ENCODE assay signal across 1 cellular context in the genomic region with DNA sequence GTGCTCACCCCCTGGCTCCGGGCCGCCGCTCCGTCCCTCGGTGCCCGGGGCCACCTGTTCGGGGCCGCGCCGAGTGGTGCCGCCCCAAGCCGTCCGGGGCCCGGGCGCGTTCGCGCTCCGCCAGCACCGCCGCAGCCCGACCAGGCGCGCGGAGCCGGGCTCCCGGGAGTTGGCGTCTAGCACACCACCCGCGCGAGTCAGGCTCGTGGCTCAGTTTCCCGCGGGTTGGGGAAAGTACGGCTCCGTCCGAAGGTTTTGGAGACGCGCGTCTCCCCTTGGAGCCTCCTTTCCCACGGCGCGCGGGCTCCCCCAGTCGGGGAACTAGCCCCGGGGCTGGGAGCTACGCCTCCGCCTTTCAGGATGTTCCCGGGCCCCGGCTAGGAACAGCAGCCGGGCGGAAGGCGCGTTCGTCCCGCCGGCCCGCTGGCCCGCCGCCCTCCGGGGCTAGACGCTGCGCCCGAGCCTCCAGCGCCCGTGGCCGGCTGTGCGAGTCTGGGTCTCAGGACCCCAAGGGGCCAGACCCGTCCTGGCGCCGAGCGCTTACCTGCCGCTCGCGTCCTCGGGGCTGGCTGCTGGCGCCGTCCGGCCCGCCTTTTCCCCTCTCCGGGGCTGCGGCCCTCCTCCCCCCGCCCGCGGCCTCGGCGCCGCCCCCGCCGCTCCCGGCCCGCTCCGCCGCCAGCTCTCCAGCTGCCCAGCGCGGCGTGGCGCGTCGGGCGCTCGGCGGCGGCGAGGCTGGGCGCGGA.
TF ChIP-seq lines count a peak whose summit lies in the region.

A gene with protein sequence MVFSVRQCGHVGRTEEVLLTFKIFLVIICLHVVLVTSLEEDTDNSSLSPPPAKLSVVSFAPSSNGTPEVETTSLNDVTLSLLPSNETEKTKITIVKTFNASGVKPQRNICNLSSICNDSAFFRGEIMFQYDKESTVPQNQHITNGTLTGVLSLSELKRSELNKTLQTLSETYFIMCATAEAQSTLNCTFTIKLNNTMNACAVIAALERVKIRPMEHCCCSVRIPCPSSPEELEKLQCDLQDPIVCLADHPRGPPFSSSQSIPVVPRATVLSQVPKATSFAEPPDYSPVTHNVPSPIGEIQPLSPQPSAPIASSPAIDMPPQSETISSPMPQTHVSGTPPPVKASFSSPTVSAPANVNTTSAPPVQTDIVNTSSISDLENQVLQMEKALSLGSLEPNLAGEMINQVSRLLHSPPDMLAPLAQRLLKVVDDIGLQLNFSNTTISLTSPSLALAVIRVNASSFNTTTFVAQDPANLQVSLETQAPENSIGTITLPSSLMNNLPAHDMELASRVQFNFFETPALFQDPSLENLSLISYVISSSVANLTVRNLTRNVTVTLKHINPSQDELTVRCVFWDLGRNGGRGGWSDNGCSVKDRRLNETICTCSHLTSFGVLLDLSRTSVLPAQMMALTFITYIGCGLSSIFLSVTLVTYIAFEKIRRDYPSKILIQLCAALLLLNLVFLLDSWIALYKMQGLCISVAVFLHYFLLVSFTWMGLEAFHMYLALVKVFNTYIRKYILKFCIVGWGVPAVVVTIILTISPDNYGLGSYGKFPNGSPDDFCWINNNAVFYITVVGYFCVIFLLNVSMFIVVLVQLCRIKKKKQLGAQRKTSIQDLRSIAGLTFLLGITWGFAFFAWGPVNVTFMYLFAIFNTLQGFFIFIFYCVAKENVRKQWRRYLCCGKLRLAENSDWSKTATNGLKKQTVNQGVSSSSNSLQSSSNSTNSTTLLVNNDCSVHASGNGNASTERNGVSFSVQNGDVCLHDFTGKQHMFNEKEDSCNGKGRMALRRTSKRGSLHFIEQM (minus strand): TSS at position 571 of the 743 bp plus-strand sequence. CDS start 53,634 bp downstream, outside the sequence.

TF ChIP-seq in HepG2, 621 proteins besides CTCF, POLR2A, EP300 and RAD21:
- TF ChIP-seq KAT8 (CRISPR knock-in tag; IDR thresholded peaks at IDR 0.05), result no peak
- TF ChIP-seq HNRNPLL (IDR thresholded peaks at IDR 0.05; ENCODE audit: low read depth, low read length, poor library complexity, severe bottlenecking), result peak; percentile 19
- TF ChIP-seq TGIF2 (CRISPR knock-in tag; IDR thresholded peaks at IDR 0.05), result no peak
- peak; percentile 58; the same call in 1 of the 2 replicates for TF ChIP-seq ZNF777 (CRISPR knock-in tag; IDR thresholded peaks at IDR 0.05)
- TF ChIP-seq STAG1 (CRISPR knock-in tag; IDR thresholded peaks at IDR 0.05), result peak; percentile 41
- TF ChIP-seq, protein P1, sequence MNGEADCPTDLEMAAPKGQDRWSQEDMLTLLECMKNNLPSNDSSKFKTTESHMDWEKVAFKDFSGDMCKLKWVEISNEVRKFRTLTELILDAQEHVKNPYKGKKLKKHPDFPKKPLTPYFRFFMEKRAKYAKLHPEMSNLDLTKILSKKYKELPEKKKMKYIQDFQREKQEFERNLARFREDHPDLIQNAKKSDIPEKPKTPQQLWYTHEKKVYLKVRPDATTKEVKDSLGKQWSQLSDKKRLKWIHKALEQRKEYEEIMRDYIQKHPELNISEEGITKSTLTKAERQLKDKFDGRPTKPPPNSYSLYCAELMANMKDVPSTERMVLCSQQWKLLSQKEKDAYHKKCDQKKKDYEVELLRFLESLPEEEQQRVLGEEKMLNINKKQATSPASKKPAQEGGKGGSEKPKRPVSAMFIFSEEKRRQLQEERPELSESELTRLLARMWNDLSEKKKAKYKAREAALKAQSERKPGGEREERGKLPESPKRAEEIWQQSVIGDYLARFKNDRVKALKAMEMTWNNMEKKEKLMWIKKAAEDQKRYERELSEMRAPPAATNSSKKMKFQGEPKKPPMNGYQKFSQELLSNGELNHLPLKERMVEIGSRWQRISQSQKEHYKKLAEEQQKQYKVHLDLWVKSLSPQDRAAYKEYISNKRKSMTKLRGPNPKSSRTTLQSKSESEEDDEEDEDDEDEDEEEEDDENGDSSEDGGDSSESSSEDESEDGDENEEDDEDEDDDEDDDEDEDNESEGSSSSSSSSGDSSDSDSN (CRISPR knock-in tag; IDR thresholded peaks at IDR 0.05), result peak; percentile 29; the same call in 1 of the 2 replicates
- TF ChIP-seq, protein P2, sequence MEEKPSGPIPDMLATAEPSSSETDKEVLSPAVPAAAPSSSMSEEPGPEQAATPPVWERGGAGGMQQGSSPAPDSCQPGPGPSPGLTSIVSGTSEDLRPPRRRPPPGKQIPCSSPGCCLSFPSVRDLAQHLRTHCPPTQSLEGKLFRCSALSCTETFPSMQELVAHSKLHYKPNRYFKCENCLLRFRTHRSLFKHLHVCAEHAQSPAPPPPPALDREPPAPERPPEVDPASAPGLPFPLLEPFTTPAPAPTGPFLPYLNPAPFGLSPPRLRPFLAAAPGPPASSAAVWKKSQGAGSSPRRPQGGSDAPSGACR (CRISPR knock-in tag; IDR thresholded peaks at IDR 0.05), result no peak
- TF ChIP-seq ZKSCAN5 (CRISPR knock-in tag; IDR thresholded peaks at IDR 0.05), result no peak
- TF ChIP-seq ZNF484 (CRISPR knock-in tag; IDR thresholded peaks at IDR 0.05; ENCODE audit: borderline replicate concordance, low read depth), result no peak
- no peak for TF ChIP-seq ZMYM2 (CRISPR knock-in tag; IDR thresholded peaks at IDR 0.05)
- TF ChIP-seq DR1 (CRISPR knock-in tag; IDR thresholded peaks at IDR 0.05), result no peak
- no peak for TF ChIP-seq REPIN1 (CRISPR knock-in tag; IDR thresholded peaks at IDR 0.05; ENCODE audit: borderline replicate concordance, low read depth)
- TF ChIP-seq, protein P3, sequence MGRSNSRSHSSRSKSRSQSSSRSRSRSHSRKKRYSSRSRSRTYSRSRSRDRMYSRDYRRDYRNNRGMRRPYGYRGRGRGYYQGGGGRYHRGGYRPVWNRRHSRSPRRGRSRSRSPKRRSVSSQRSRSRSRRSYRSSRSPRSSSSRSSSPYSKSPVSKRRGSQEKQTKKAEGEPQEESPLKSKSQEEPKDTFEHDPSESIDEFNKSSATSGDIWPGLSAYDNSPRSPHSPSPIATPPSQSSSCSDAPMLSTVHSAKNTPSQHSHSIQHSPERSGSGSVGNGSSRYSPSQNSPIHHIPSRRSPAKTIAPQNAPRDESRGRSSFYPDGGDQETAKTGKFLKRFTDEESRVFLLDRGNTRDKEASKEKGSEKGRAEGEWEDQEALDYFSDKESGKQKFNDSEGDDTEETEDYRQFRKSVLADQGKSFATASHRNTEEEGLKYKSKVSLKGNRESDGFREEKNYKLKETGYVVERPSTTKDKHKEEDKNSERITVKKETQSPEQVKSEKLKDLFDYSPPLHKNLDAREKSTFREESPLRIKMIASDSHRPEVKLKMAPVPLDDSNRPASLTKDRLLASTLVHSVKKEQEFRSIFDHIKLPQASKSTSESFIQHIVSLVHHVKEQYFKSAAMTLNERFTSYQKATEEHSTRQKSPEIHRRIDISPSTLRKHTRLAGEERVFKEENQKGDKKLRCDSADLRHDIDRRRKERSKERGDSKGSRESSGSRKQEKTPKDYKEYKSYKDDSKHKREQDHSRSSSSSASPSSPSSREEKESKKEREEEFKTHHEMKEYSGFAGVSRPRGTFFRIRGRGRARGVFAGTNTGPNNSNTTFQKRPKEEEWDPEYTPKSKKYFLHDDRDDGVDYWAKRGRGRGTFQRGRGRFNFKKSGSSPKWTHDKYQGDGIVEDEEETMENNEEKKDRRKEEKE (IDR thresholded peaks at IDR 0.05), result no peak
- TF ChIP-seq, protein P4, sequence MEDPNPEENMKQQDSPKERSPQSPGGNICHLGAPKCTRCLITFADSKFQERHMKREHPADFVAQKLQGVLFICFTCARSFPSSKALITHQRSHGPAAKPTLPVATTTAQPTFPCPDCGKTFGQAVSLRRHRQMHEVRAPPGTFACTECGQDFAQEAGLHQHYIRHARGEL (CRISPR knock-in tag; IDR thresholded peaks at IDR 0.05), result no peak
- TF ChIP-seq KAT7 (CRISPR knock-in tag; IDR thresholded peaks at IDR 0.05; ENCODE audit: borderline replicate concordance), result no peak
- TF ChIP-seq KLF11 (CRISPR knock-in tag; IDR thresholded peaks at IDR 0.05), result no peak
- no peak for TF ChIP-seq NFIC (IDR thresholded peaks at IDR 0.05; ENCODE audit: low read length)
- no peak for TF ChIP-seq BCL6 (CRISPR knock-in tag; IDR thresholded peaks at IDR 0.05)
- TF ChIP-seq, protein P5, sequence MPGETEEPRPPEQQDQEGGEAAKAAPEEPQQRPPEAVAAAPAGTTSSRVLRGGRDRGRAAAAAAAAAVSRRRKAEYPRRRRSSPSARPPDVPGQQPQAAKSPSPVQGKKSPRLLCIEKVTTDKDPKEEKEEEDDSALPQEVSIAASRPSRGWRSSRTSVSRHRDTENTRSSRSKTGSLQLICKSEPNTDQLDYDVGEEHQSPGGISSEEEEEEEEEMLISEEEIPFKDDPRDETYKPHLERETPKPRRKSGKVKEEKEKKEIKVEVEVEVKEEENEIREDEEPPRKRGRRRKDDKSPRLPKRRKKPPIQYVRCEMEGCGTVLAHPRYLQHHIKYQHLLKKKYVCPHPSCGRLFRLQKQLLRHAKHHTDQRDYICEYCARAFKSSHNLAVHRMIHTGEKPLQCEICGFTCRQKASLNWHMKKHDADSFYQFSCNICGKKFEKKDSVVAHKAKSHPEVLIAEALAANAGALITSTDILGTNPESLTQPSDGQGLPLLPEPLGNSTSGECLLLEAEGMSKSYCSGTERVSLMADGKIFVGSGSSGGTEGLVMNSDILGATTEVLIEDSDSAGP (CRISPR knock-in tag; IDR thresholded peaks at IDR 0.05; ENCODE audit: borderline replicate concordance), result no peak
- TF ChIP-seq NBN (conservative IDR thresholded peaks at IDR 0.05), result no peak
- TF ChIP-seq, protein P6, sequence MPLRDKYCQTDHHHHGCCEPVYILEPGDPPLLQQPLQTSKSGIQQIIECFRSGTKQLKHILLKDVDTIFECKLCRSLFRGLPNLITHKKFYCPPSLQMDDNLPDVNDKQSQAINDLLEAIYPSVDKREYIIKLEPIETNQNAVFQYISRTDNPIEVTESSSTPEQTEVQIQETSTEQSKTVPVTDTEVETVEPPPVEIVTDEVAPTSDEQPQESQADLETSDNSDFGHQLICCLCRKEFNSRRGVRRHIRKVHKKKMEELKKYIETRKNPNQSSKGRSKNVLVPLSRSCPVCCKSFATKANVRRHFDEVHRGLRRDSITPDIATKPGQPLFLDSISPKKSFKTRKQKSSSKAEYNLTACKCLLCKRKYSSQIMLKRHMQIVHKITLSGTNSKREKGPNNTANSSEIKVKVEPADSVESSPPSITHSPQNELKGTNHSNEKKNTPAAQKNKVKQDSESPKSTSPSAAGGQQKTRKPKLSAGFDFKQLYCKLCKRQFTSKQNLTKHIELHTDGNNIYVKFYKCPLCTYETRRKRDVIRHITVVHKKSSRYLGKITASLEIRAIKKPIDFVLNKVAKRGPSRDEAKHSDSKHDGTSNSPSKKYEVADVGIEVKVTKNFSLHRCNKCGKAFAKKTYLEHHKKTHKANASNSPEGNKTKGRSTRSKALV (CRISPR knock-in tag; IDR thresholded peaks at IDR 0.05), result peak; percentile 83; the same call in 1 of the 2 replicates
- TF ChIP-seq, protein P7, sequence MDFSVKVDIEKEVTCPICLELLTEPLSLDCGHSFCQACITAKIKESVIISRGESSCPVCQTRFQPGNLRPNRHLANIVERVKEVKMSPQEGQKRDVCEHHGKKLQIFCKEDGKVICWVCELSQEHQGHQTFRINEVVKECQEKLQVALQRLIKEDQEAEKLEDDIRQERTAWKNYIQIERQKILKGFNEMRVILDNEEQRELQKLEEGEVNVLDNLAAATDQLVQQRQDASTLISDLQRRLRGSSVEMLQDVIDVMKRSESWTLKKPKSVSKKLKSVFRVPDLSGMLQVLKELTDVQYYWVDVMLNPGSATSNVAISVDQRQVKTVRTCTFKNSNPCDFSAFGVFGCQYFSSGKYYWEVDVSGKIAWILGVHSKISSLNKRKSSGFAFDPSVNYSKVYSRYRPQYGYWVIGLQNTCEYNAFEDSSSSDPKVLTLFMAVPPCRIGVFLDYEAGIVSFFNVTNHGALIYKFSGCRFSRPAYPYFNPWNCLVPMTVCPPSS (IDR thresholded peaks at IDR 0.05), result no peak
- TF ChIP-seq ZSCAN9 (CRISPR knock-in tag; IDR thresholded peaks at IDR 0.05; ENCODE audit: borderline replicate concordance), result no peak
- no peak for TF ChIP-seq RBAK (CRISPR knock-in tag; IDR thresholded peaks at IDR 0.05)
- TF ChIP-seq, protein P8, sequence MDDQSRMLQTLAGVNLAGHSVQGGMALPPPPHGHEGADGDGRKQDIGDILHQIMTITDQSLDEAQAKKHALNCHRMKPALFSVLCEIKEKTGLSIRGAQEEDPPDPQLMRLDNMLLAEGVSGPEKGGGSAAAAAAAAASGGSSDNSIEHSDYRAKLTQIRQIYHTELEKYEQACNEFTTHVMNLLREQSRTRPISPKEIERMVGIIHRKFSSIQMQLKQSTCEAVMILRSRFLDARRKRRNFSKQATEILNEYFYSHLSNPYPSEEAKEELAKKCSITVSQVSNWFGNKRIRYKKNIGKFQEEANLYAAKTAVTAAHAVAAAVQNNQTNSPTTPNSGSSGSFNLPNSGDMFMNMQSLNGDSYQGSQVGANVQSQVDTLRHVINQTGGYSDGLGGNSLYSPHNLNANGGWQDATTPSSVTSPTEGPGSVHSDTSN (CRISPR knock-in tag; IDR thresholded peaks at IDR 0.05; ENCODE audit: borderline replicate concordance), result no peak
- TF ChIP-seq ZNF660 (CRISPR knock-in tag; IDR thresholded peaks at IDR 0.05; ENCODE audit: borderline replicate concordance, low read depth), result no peak
- no peak for TF ChIP-seq ZIK1 (CRISPR knock-in tag; IDR thresholded peaks at IDR 0.05; ENCODE audit: borderline replicate concordance, low read depth)
- TF ChIP-seq MTF1 (CRISPR knock-in tag; IDR thresholded peaks at IDR 0.05), result no peak
- TF ChIP-seq ZFAT (CRISPR knock-in tag; conservative IDR thresholded peaks at IDR 0.05), result no peak
- TF ChIP-seq ZSCAN30 (CRISPR knock-in tag; IDR thresholded peaks at IDR 0.05), result no peak
- TF ChIP-seq NCOA2 (CRISPR knock-in tag; IDR thresholded peaks at IDR 0.05), result no peak
- TF ChIP-seq ZNF713 (CRISPR knock-in tag; IDR thresholded peaks at IDR 0.05), result no peak
- TF ChIP-seq, protein P9, sequence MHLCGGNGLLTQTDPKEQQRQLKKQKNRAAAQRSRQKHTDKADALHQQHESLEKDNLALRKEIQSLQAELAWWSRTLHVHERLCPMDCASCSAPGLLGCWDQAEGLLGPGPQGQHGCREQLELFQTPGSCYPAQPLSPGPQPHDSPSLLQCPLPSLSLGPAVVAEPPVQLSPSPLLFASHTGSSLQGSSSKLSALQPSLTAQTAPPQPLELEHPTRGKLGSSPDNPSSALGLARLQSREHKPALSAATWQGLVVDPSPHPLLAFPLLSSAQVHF (CRISPR knock-in tag; IDR thresholded peaks at IDR 0.05), result no peak
- TF ChIP-seq TCF7L2 (IDR thresholded peaks at IDR 0.05; ENCODE audit: low read depth, low read length), result no peak
- TF ChIP-seq SP2 (CRISPR knock-in tag; IDR thresholded peaks at IDR 0.05), result no peak
- TF ChIP-seq YEATS2 (CRISPR knock-in tag; IDR thresholded peaks at IDR 0.05; ENCODE audit: borderline replicate concordance), result no peak
- no peak for TF ChIP-seq CBX1 (IDR thresholded peaks at IDR 0.05; ENCODE audit: low read depth)
